Comparison of ENCODE assay signal across 20 cellular contexts in the genomic region with DNA sequence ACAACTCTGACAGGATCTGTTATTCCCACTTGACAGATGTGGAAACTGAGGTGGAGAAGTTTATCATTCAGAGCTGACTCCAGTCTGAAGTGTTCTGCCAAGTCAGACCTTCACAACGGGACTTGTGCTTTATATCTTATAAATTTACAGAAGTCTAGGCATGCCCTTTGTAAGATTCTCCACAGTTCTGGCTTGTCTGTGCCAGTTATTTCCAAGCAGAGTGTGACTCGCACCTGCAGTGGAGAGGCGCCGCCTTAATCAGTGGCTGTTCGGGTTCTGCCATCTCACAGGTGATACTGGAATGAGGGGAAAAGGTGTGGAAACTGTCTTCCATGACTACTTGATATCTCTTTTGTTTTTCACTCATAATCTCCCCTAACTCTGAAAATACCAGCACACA.
DNase-seq lines count a peak whose midpoint lies in the region; ATAC-seq, FAIRE-seq and TF ChIP-seq lines count a peak whose summit lies in the region.
"Had no signal": no experiment of that assay in that cellular context is flagged by ENCODE, and none has a peak within 500 bp of the region (broad histone marks: within the 10 kb centered on the region; RNA-seq: fewer than 3 reads in every experiment).

No MANE protein-coding gene starts in this region.

- H3K27me3 Mint-ChIP-seq in stimulated activated memory B cell treated with anti-CD40 and anti-IgM and Interleukin-4, amounts not matched to agents 10 μg/mL and 1 μg/mL and 100 μg/mL, for 72 hours, result no peaks in the 10 kb centered on the region
- H3K27me3 Mint-ChIP-seq: CD4-positive, alpha-beta T cell; IgD-negative memory B cell had no signal

- DNase-seq in cardiac septum (ENCODE audit: low spot score) (peak; percentile 63), Right ventricle myocardium superior (no peak), dorsolateral prefrontal cortex (no peak), keratinocyte (ENCODE audit: low read depth, low spot score) (no peak), activated gamma-delta T cell treated with Interleukin-2 at 50 U/mL for 16 hours (no peak), ACHN (no peak)
- DNase-seq: CD4-positive, alpha-beta T cell; NCI-H1105; NCI-H1436 treated with DMSO at 0.1 percent for 48 hours; NCI-H1930; NCI-H2107; NCI-H524 treated with DMSO at 0.1 percent for 48 hours; NCI-H774 had no signal

- H3K27ac Mint-ChIP-seq in stimulated activated memory B cell treated with anti-CD40 and anti-IgM and Interleukin-4, amounts not matched to agents 10 μg/mL and 1 μg/mL and 100 μg/mL, for 72 hours, result no peak overlapping the region
- H3K27ac Mint-ChIP-seq: CD4-positive, alpha-beta T cell had no signal

- no peak overlapping the region for H3K4me3 Mint-ChIP-seq in stimulated activated memory B cell treated with anti-CD40 and anti-IgM and Interleukin-4, amounts not matched to agents 10 μg/mL and 1 μg/mL and 100 μg/mL, for 72 hours
- H3K4me3 Mint-ChIP-seq: CD4-positive, alpha-beta T cell; IgD-negative memory B cell had no signal

- H3K4me3 ChIP-seq in dorsolateral prefrontal cortex (no peak overlapping the region), keratinocyte (ENCODE audit: control insufficient read depth in 2 of 3, extremely low read depth in 1 of 3, insufficient read depth in 2 of 3, low read depth in 1 of 3, low read length in 3 of 3) (no peak overlapping the region)
- H3K4me3 ChIP-seq: BLaER1, SJSA1 had no signal

- TF ChIP-seq CTCF in dorsolateral prefrontal cortex (IDR thresholded peaks at IDR 0.05 in 54 of 56, conservative IDR thresholded peaks at IDR 0.05 in 2 of 56; ENCODE audit: low read depth in 1 of 56, partially characterized antibody in 56 of 56) (no peak), keratinocyte (optimal IDR thresholded peaks at IDR 0.05 in 1 of 3, IDR thresholded peaks at IDR 0.05 in 1 of 3, conservative IDR thresholded peaks at IDR 0.05 in 1 of 3; ENCODE audit: extremely low read depth in 1 of 3, insufficient read depth in 2 of 3, low read length in 3 of 3) (no peak)

- H3K27me3 ChIP-seq in dorsolateral prefrontal cortex (no peaks in the 10 kb centered on the region), keratinocyte (ENCODE audit: control insufficient read depth, extremely low read depth, insufficient read depth, low read length) (no peaks in the 10 kb centered on the region)
- H3K27me3 ChIP-seq: BLaER1, SJSA1 had no signal

- dilution Hi-C loops in keratinocyte (cut with MboI; ENCODE audit: extremely low pct_ligation_motif_present, low sequenced_read_pairs), result no loop called here

- no peak overlapping the region for H2AFZ ChIP-seq in keratinocyte (ENCODE audit: control insufficient read depth, low read length)

- H3K9me3 ChIP-seq in keratinocyte (ENCODE audit: control insufficient read depth, low read depth, low read length), result no peaks in the 10 kb centered on the region
- H3K9me3 ChIP-seq: BLaER1, SJSA1 had no signal

- no peak for ATAC-seq in Right ventricle myocardium superior (ENCODE audit: poor library complexity)
- no peak for ATAC-seq in stimulated activated memory B cell treated with anti-CD40 and anti-IgM and Interleukin-4, amounts not matched to agents 10 μg/mL and 1 μg/mL and 100 μg/mL, for 72 hours

- H3K27ac ChIP-seq in dorsolateral prefrontal cortex (peak overlapping the region in 47 of 59 donors; percentile 3 to 79 (median 59)), keratinocyte (ENCODE audit: control insufficient read depth, insufficient read depth, low read length) (no peak overlapping the region)
- H3K27ac ChIP-seq: BLaER1, SJSA1 had no signal

- H3K36me3 Mint-ChIP-seq in stimulated activated memory B cell treated with anti-CD40 and anti-IgM and Interleukin-4, amounts not matched to agents 10 μg/mL and 1 μg/mL and 100 μg/mL, for 72 hours, result peaks cover 37% of the 10 kb centered on the region

- intact Hi-C loops in cardiac septum (cut with DNase I), result no loop called here
- intact Hi-C loops in Right ventricle myocardium superior (cut with DNase I), result no loop called here
- intact Hi-C loops in dorsolateral prefrontal cortex (cut with DNase I), result no loop called here

- no peaks in the 10 kb centered on the region for H3K4me1 Mint-ChIP-seq in stimulated activated memory B cell treated with anti-CD40 and anti-IgM and Interleukin-4, amounts not matched to agents 10 μg/mL and 1 μg/mL and 100 μg/mL, for 72 hours
- H3K4me1 Mint-ChIP-seq: IgD-negative memory B cell had no signal

- H3K36me3 ChIP-seq in keratinocyte (ENCODE audit: control insufficient read depth in 2 of 2, extremely low read depth in 1 of 2, insufficient read depth in 2 of 2, low read length in 2 of 2), result peaks cover 5% of the 10 kb centered on the region in 2 experiments
- H3K36me3 ChIP-seq: BLaER1, SJSA1 had no signal

- peaks cover 8% of the 10 kb centered on the region for H3K4me1 ChIP-seq in keratinocyte (ENCODE audit: control insufficient read depth, extremely low read depth, insufficient read depth, low read length)
- H3K4me1 ChIP-seq: BLaER1, SJSA1 had no signal

- in situ Hi-C loops in ACHN (cut with HindIII; ENCODE audit: low pct_ligation_motif_present, low pct_unique_long_range_greater_than_20kb, low sequenced_read_pairs), result no loop called here

- peak; percentile 32 for FAIRE-seq in keratinocyte (lab: Jason Lieb, UNC)
- FAIRE-seq: D721Med, GM18507, H54 had no signal

- no peaks in the 10 kb centered on the region for H3K9me1 ChIP-seq in keratinocyte (ENCODE audit: control insufficient read depth, extremely low read depth, insufficient read depth, low read length)

- no peak overlapping the region for H3K4me2 ChIP-seq in keratinocyte (ENCODE audit: control insufficient read depth, extremely low read depth, insufficient read depth, low read depth, low read length)
- H3K4me2 ChIP-seq: BLaER1 had no signal

- no peaks in the 10 kb centered on the region for H3K9me3 Mint-ChIP-seq in stimulated activated memory B cell treated with anti-CD40 and anti-IgM and Interleukin-4, amounts not matched to agents 10 μg/mL and 1 μg/mL and 100 μg/mL, for 72 hours
- H3K9me3 Mint-ChIP-seq: CD4-positive, alpha-beta T cell; IgD-negative memory B cell had no signal

- H4K20me1 ChIP-seq in keratinocyte (ENCODE audit: control insufficient read depth, extremely low read depth, insufficient read depth, low read length), result no peaks in the 10 kb centered on the region
- H4K20me1 ChIP-seq: BLaER1 had no signal

- H3K79me2 ChIP-seq in keratinocyte (ENCODE audit: control insufficient read depth, insufficient read depth, low read length), result no peaks in the 10 kb centered on the region

- no peak overlapping the region for H3K9ac ChIP-seq in keratinocyte (ENCODE audit: control insufficient read depth, extremely low read depth, insufficient read depth, low read length)
- H3K9ac ChIP-seq: BLaER1 had no signal
